Comparison of ENCODE assay signal across 19 cellular contexts in the genomic region with DNA sequence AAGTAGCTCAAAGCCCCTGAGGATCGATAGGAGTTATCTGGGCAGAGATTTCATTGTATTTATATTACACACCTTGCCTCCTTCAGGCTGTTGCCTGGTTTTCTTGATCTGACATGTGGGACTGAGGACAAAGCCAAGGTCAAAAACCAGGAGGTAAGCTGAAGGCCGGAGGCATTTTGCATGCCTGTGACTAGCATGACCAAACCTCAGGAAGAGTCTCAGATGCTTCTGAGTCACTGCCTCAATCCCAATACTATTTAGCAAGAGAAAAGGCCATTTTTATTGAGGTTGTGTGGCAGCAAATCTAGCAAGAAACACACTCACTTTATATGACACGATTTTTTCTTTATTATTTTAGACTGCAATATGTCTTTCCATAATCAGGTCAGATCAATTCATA.
A peak's percentile ranks its signal among the peaks of the same experiment; 100 is the strongest.
DNase-seq lines count a peak whose midpoint lies in the region; ATAC-seq and TF ChIP-seq lines count a peak whose summit lies in the region.
"Had no signal": no experiment of that assay in that cellular context is flagged by ENCODE, and none has a peak within 500 bp of the region (broad histone marks: within the 10 kb centered on the region; RNA-seq: fewer than 3 reads in every experiment).

No MANE protein-coding gene starts in this region.

- no peaks in the 10 kb centered on the region for H3K23me2 ChIP-seq in H9 (ENCODE audit: insufficient read length, low read depth, low read length, poor library complexity, severe bottlenecking)

- H4K91ac ChIP-seq in H9 (ENCODE audit: insufficient read length, low read depth, low read length) = no peak overlapping the region

- no peak overlapping the region for H3K14ac ChIP-seq in H9 (ENCODE audit: insufficient read depth, low read length)

- no peak overlapping the region for H3K9ac ChIP-seq in H9 (ENCODE audit: extremely low read depth, insufficient read length, low read length)
- H3K9ac ChIP-seq: BLaER1 had no signal

- no peaks in the 10 kb centered on the region for H4K20me1 ChIP-seq in H9 (ENCODE audit: control insufficient read depth, insufficient read depth, insufficient read length)
- H4K20me1 ChIP-seq: BLaER1 had no signal

- no peak overlapping the region for H3K27ac Mint-ChIP-seq in H9
- H3K27ac Mint-ChIP-seq: naive thymus-derived CD8-positive, alpha-beta T cell; T-cell had no signal

- no peaks in the 10 kb centered on the region for H3K27me3 Mint-ChIP-seq in H9 (ENCODE audit: low read depth)
- H3K27me3 Mint-ChIP-seq: naive thymus-derived CD8-positive, alpha-beta T cell; T-cell had no signal

- H3K27me3 ChIP-seq in H9 (ENCODE audit: insufficient read depth, low read length) = no peaks in the 10 kb centered on the region
- H3K27me3 ChIP-seq: BLaER1, thyroid gland had no signal

- H3K79me1 ChIP-seq in H9 (ENCODE audit: insufficient read depth, low read depth, low read length, poor library complexity, severe bottlenecking) = no peaks in the 10 kb centered on the region

- no peak overlapping the region for H3T11ph ChIP-seq in H9 (ENCODE audit: low read length)

- no peak overlapping the region for H3K56ac ChIP-seq in H9 (ENCODE audit: insufficient read length, low read depth, low read length)

- no peak overlapping the region for H2BK15ac ChIP-seq in H9 (ENCODE audit: low read depth, low read length)

- no peak overlapping the region for H4K8ac ChIP-seq in H9 (replicated peaks; ENCODE audit: insufficient read length, low read depth, low read length)

- H3K4me2 ChIP-seq in H9 (ENCODE audit: insufficient read depth, insufficient read length, low read length) = no peak overlapping the region
- H3K4me2 ChIP-seq: BLaER1 had no signal

- no peak overlapping the region for H3K4ac ChIP-seq in H9 (ENCODE audit: low read depth, low read length)

- H2AFZ ChIP-seq in H9 (ENCODE audit: low read length) = peak overlapping the region; percentile 37

- H2BK5ac ChIP-seq in H9 (ENCODE audit: insufficient read length, low read length) = no peak overlapping the region

- H3K4me3 ChIP-seq in fibroblast of mammary gland (ENCODE audit: control insufficient read depth, low read depth, low read length) = no peak overlapping the region
- H3K4me3 ChIP-seq: BLaER1, lower lobe of right lung, thyroid gland had no signal

- no peak overlapping the region for H2BK120ac ChIP-seq in H9 (ENCODE audit: low read depth, low read length, poor library complexity, severe bottlenecking)

- ATAC-seq in GM18519 (IDR thresholded peaks at IDR 0.05; ENCODE audit: low FRiP score, unreplicated experiment) (no peak), GM21619 (IDR thresholded peaks at IDR 0.05; ENCODE audit: unreplicated experiment) (no peak)
- ATAC-seq: lower lobe of right lung; naive thymus-derived CD8-positive, alpha-beta T cell; T-cell had no signal

- H3K4me1 ChIP-seq in H9 (ENCODE audit: insufficient read depth, low read length) = peaks cover 3% of the 10 kb centered on the region; the same call in 1 of the 2 replicates
- H3K4me1 ChIP-seq: BLaER1, lower lobe of right lung, thyroid gland had no signal

- no peaks in the 10 kb centered on the region for H3K36me3 Mint-ChIP-seq in H9 (ENCODE audit: insufficient read depth in 1 of 3, low read depth in 3 of 3)
- H3K36me3 Mint-ChIP-seq: T-cell had no signal

- DNase-seq in H9 (no peak), T1000 (lab: John Stamatoyannopoulos, UW) (peak; percentile 12), fibroblast of mammary gland (ENCODE audit: low read depth) (peak; percentile 31), retina (peak; percentile 32), SK-N-DZ (ENCODE audit: low spot score) (no peak)
- DNase-seq: amniotic stem cell; GF-D8; H7; lower lobe of right lung; naive thymus-derived CD8-positive, alpha-beta T cell; NCI-H1436; NCI-H2171 treated with DMSO at 0.1 percent for 48 hours; posterior cingulate gyrus; RPMI8226; T-cell; thyroid gland had no signal

- no peak overlapping the region for H4K5ac ChIP-seq in H9 (ENCODE audit: insufficient read length, low read depth, low read length)

- no peak overlapping the region for H3K23ac ChIP-seq in H9 (ENCODE audit: insufficient read length, low read depth, low read length)

- no peak overlapping the region for H3K18ac ChIP-seq in H9 (ENCODE audit: insufficient read length, low read depth, low read length)

- no peak overlapping the region for H2BK20ac ChIP-seq in H9 (ENCODE audit: low read depth, low read length, poor library complexity, severe bottlenecking)

- no peak overlapping the region for H3K4me3 Mint-ChIP-seq in H9
- H3K4me3 Mint-ChIP-seq: naive thymus-derived CD8-positive, alpha-beta T cell; T-cell had no signal

- no peak overlapping the region for H2BK12ac ChIP-seq in H9 (ENCODE audit: insufficient read length, low read depth, low read length)

- TF ChIP-seq CTCF in H9 (conservative IDR thresholded peaks at IDR 0.05) (no peak), fibroblast of mammary gland (conservative IDR thresholded peaks at IDR 0.05; ENCODE audit: control insufficient read depth, insufficient read depth, low read depth, low read length) (no peak)

- no peak overlapping the region for H2AK5ac ChIP-seq in H9 (ENCODE audit: insufficient read length, low read length)

- no peaks in the 10 kb centered on the region for H3K9me3 ChIP-seq in H9 (ENCODE audit: control insufficient read depth, low read depth, low read length)
- H3K9me3 ChIP-seq: BLaER1, lower lobe of right lung, thyroid gland had no signal

- no CpG with 5 or more reads among the region's 3 CpGs for whole genome bisulfite sequencing in H9 (ENCODE audit: extremely low coverage, insufficient read length, low lambda C conversion rate)

- no peak overlapping the region for H3K27ac ChIP-seq in H9 (ENCODE audit: insufficient read length, low read depth, low read length)
- H3K27ac ChIP-seq: BLaER1, lower lobe of right lung, thyroid gland had no signal

- peaks cover 4 to 13% of the 10 kb centered on the region in 2 experiments; a peak in 3 of 4 replicates for H3K4me1 Mint-ChIP-seq in H9
- H3K4me1 Mint-ChIP-seq: naive thymus-derived CD8-positive, alpha-beta T cell; T-cell had no signal

- H3K9me3 Mint-ChIP-seq in H9 = no peaks in the 10 kb centered on the region

- H3K79me2 ChIP-seq in H9 (ENCODE audit: insufficient read depth, low read length) = no peaks in the 10 kb centered on the region

Comparison
In these comparisons a context has a peak if more than half of its experiments do, and no peak if none do; other contexts are left out.
1. DNase-seq: peak in T1000 (single experiment), fibroblast of mammary gland (single experiment) and retina (single experiment); none in H9 (single experiment) and SK-N-DZ (single experiment).